15 cellular contexts compared by ENCODE assay signal in the genomic region with DNA sequence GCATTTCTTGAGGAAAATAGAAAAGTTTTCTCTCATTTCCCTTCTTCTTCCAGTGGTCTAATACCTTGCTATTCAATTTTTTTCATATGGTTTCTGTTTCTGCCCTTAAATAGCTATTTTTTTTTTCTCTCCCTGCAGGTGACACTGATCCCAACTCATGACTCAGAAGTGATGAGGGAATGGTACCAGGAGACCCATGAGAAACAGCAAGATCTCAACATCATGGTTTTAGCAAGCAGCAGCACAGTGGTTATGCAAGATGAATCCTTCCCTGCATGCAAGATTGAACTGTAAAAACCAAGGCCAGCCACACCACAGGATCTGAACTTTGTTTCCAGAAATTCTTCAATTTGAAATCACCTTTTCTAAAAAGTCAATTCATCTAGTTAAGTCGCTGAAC.
A peak's percentile ranks its signal among the peaks of the same experiment; 100 is the strongest.
DNase-seq lines count a peak whose midpoint lies in the region; TF ChIP-seq lines count a peak whose summit lies in the region.
"Had no signal": no experiment of that assay in that cellular context is flagged by ENCODE, and none has a peak within 500 bp of the region (broad histone marks: within the 10 kb centered on the region; RNA-seq: fewer than 3 reads in every experiment).

No MANE protein-coding gene starts in this region.

- in situ Hi-C loops in astrocyte of the spinal cord (cut with HindIII; ENCODE audit: low sequenced_read_pairs) (no loop called here), ACHN (cut with HindIII; ENCODE audit: low pct_ligation_motif_present, low pct_unique_long_range_greater_than_20kb, low sequenced_read_pairs) (no loop called here)

- peak; percentile 7 for DNase-seq in HT1080 (ENCODE audit: low read depth)
- peak; percentile 41 for DNase-seq in astrocyte of the spinal cord (ENCODE audit: low read depth, low spot score)
- DNase-seq in fibroblast of peridontal ligament (ENCODE audit: extremely low read depth), result peak; percentile 55
- DNase-seq in CD1c-positive myeloid dendritic cell (ENCODE audit: extremely low spot score), result no peak
- DNase-seq in NCI-H2107 treated with DMSO at 0.1 percent for 48 hours (lab: John Stamatoyannopoulos, UW; ENCODE audit: unreplicated experiment), result no peak
- no peak for DNase-seq in ACHN
- no peak for DNase-seq in HuH-7 (ENCODE audit: low spot score)
- DNase-seq: DMS 273 treated with DMSO at 0.1 percent for 48 hours, NCI-H1694 treated with DMSO at 0.1 percent for 48 hours, NCI-H446 treated with DMSO at 0.1 percent for 48 hours, NCI-H748 treated with DMSO at 0.1 percent for 48 hours, PC-3 had no signal

- H3K4me3 ChIP-seq in astrocyte of the spinal cord (ENCODE audit: low read depth, low read length), result no peak overlapping the region
- H3K4me3 ChIP-seq: BLaER1, HAP-1, SK-N-MC had no signal

- no peak for TF ChIP-seq CTCF in astrocyte of the spinal cord (IDR thresholded peaks at IDR 0.05; ENCODE audit: low read depth, low read length)

Comparison
In these comparisons a context has a peak if more than half of its experiments do, and no peak if none do; other contexts are left out.
1. DNase-seq: peak in HT1080 (single experiment), astrocyte of the spinal cord (single experiment) and fibroblast of peridontal ligament (single experiment); none in CD1c-positive myeloid dendritic cell (single experiment), NCI-H2107 treated with DMSO at 0.1 percent for 48 hours (single experiment), ACHN (single experiment) and HuH-7 (single experiment).